ENCODE assay signal across 14 cellular contexts in the genomic region with DNA sequence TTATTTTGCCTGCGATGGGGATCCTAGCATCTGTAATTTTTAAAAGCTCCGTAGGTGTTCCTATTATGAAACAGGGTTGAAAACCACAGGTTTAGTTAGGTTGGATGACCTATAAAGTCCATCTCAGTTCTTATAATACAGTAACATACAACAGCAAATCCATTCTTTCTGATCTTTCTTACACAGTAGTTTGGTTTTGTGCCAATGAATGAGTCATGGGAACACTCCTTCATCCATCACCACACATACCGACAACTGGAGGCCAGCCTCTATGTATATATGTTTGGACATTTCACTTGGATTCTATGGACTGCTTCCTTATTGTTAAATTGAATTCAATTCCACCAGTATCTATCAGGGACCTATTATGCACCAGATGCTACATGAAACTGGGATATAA.
A peak's percentile ranks its signal among the peaks of the same experiment; 100 is the strongest.
DNase-seq lines count a peak whose midpoint lies in the region; ATAC-seq and TF ChIP-seq lines count a peak whose summit lies in the region.
"Had no signal": no experiment of that assay in that cellular context is flagged by ENCODE, and none has a peak within 500 bp of the region (broad histone marks: within the 10 kb centered on the region; RNA-seq: fewer than 3 reads in every experiment).

No MANE protein-coding gene starts in this region.

- CTCF ChIA-PET in RWPE1 (lab: Yijun Ruan, JAX), result no interaction called here

- no peaks in the 10 kb centered on the region for H3K9me3 ChIP-seq in fibroblast of lung (ENCODE audit: control insufficient read depth, insufficient read depth, low read depth, low read length)

- H2AFZ ChIP-seq in fibroblast of lung (ENCODE audit: low read length), result no peak overlapping the region

- no peak overlapping the region for H2BK15ac ChIP-seq in mesendoderm (replicated peaks; ENCODE audit: low read depth)

- H3K27ac ChIP-seq in RWPE1 (no peak overlapping the region), fibroblast of lung (ENCODE audit: insufficient read depth, low read length) (no peak overlapping the region), mesendoderm (ENCODE audit: low read depth, low read length) (no peak overlapping the region)
- H3K27ac ChIP-seq: coronary artery, HL-60 had no signal

- H3K18ac ChIP-seq in mesendoderm (ENCODE audit: low read length), result no peak overlapping the region

- DNase-seq in NCI-H2029 (lab: John Stamatoyannopoulos, UW) (peak; percentile 35), NCI-H2029 treated with DMSO at 0.1 percent for 48 hours (lab: John Stamatoyannopoulos, UW) (no peak), RWPE1 (ENCODE audit: low spot score) (peak; percentile 83), fibroblast of lung (ENCODE audit: low read depth in 2 of 2) (peak; percentile 84 to 92), skeletal muscle cell (ENCODE audit: low read depth) (peak; percentile 79), mesendoderm (no peak)
- DNase-seq: 8988T; activated CD4-positive, alpha-beta T cell treated with anti-CD3 and anti-CD28 coated beads for 4 hours; activated gamma-delta T cell treated with Interleukin-2 at 50 U/mL for 16 hours; NCI-H146 had no signal

- H2BK120ac ChIP-seq in mesendoderm (ENCODE audit: low read depth, low read length), result no peak overlapping the region

- no peak overlapping the region for H4K5ac ChIP-seq in mesendoderm (ENCODE audit: low read length)

- no peaks in the 10 kb centered on the region for H4K20me1 ChIP-seq in fibroblast of lung (ENCODE audit: control insufficient read depth, extremely low read depth, insufficient read depth, low read length)

- no peak overlapping the region for H2BK5ac ChIP-seq in mesendoderm (ENCODE audit: low read length)

- no peak overlapping the region for H3K56ac ChIP-seq in mesendoderm (ENCODE audit: low read length)

- H3K4ac ChIP-seq in mesendoderm (ENCODE audit: low read depth, low read length), result no peak overlapping the region

- no peak overlapping the region for H3K4me3 ChIP-seq in fibroblast of lung (replicated peaks in 1 of 4; ENCODE audit: control extremely low read depth in 1 of 4, insufficient read depth in 1 of 4, low read depth in 3 of 4, low read length in 4 of 4)
- no peak overlapping the region for H3K4me3 ChIP-seq in skeletal muscle cell (ENCODE audit: low read depth, low read length)
- H3K4me3 ChIP-seq in mesendoderm (ENCODE audit: low read length), result no peak overlapping the region
- H3K4me3 ChIP-seq: coronary artery had no signal

- POLR2A ChIA-PET in RWPE1 (lab: Yijun Ruan, JAX; ENCODE audit: low non-redundant PET), result no interaction called here

- H3K79me2 ChIP-seq in fibroblast of lung (ENCODE audit: control insufficient read depth, insufficient read depth, low read length) (no peaks in the 10 kb centered on the region), mesendoderm (ENCODE audit: control insufficient read depth, insufficient read depth, low read length) (no peaks in the 10 kb centered on the region)

- H3K4me1 ChIP-seq in fibroblast of lung (ENCODE audit: control insufficient read depth, extremely low read depth, insufficient read depth, low read length), result no peaks in the 10 kb centered on the region
- no peaks in the 10 kb centered on the region for H3K4me1 ChIP-seq in mesendoderm (ENCODE audit: control insufficient read depth, low read depth, low read length)

- no peak for TF ChIP-seq CTCF in RWPE1 (conservative IDR thresholded peaks at IDR 0.05; ENCODE audit: low read depth)
- no peak for TF ChIP-seq CTCF in fibroblast of lung (conservative IDR thresholded peaks at IDR 0.05 in 1 of 2, IDR thresholded peaks at IDR 0.05 in 1 of 2; ENCODE audit: low read depth in 1 of 2, low read length in 2 of 2)

- no peak overlapping the region for H3K23ac ChIP-seq in mesendoderm (ENCODE audit: low read length)

- H2AK5ac ChIP-seq in mesendoderm (ENCODE audit: low read length), result no peak overlapping the region

- H3K79me1 ChIP-seq in mesendoderm (ENCODE audit: low read length), result no peaks in the 10 kb centered on the region

- H3K27me3 ChIP-seq in fibroblast of lung (ENCODE audit: control insufficient read depth, insufficient read depth, low read length) (no peaks in the 10 kb centered on the region), mesendoderm (ENCODE audit: insufficient read depth, low read length, poor library complexity) (no peaks in the 10 kb centered on the region)

- H3K36me3 ChIP-seq in fibroblast of lung (ENCODE audit: control insufficient read depth, insufficient read depth, low read length), result no peaks in the 10 kb centered on the region
- H3K36me3 ChIP-seq in mesendoderm (ENCODE audit: control insufficient read depth, insufficient read depth, low read length), result no peaks in the 10 kb centered on the region

- no CpG with 5 or more reads among the region's 3 CpGs for WGBS in mesendoderm (ENCODE audit: extremely low coverage, insufficient coverage, low lambda C conversion rate)

- no peak overlapping the region for H4K8ac ChIP-seq in mesendoderm (ENCODE audit: low read depth, low read length)

- ATAC-seq in HG02870 (IDR thresholded peaks at IDR 0.05; ENCODE audit: unreplicated experiment), result no peak
- no peak for ATAC-seq in HG02884 (IDR thresholded peaks at IDR 0.05; ENCODE audit: unreplicated experiment)

- H3K4me2 ChIP-seq in fibroblast of lung (ENCODE audit: extremely low read depth, insufficient read depth, low read length) (no peak overlapping the region), mesendoderm (ENCODE audit: low read length) (no peak overlapping the region)

- no peak overlapping the region for H3K9ac ChIP-seq in fibroblast of lung (ENCODE audit: insufficient read depth, low read length)
- H3K9ac ChIP-seq in mesendoderm (ENCODE audit: low read length), result no peak overlapping the region

Comparison
In these comparisons a context has a peak if more than half of its experiments do, and no peak if none do; other contexts are left out.
1. DNase-seq: peak in NCI-H2029 (single experiment), RWPE1 (single experiment), fibroblast of lung (2 of 2) and skeletal muscle cell (single experiment); none in NCI-H2029 treated with DMSO at 0.1 percent for 48 hours (single experiment) and mesendoderm (single experiment).